16 cellular contexts compared by ENCODE assay signal in the genomic region with DNA sequence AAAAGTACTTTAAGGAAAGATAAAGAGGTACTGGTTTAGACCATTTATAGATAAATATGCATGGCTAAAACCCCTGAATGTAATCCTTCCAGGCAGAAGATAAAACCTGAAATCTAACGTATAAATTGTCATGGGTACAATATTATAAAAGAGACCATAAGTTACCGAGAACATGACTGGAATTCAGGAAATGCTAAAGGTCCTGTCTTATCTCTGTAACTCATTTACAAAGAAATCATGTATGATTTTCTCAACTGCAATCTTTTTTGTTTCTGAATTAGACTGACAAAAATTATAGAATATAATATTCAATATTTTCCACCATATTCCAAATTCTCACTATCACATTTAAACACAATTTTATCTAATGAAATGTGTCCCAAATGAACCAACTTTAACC.
"Had no signal": no experiment of that assay in that cellular context is flagged by ENCODE, and none has a peak within 500 bp of the region (broad histone marks: within the 10 kb centered on the region; RNA-seq: fewer than 3 reads in every experiment).

No MANE protein-coding gene starts in this region.

- DNase-seq: activated B cell treated with CpG ODN at 0.5 μM for 24 hours; activated CD4-positive, alpha-beta T cell treated with anti-CD3 and anti-CD28 coated beads for 48 hours; activated CD8-positive, alpha-beta memory T cell treated with anti-CD3 and anti-CD28 coated beads, Interleukin-2, amount 50 U/mL, for 48 hours; activated gamma-delta T cell treated with Interleukin-2 at 50 U/mL for 16 hours; anterior cingulate cortex; cerebellar nuclear complex; immature natural killer cell; naive thymus-derived CD4-positive, alpha-beta T cell; stimulated activated CD4-positive, alpha-beta T cell treated with anti-CD3 and anti-CD28 coated beads, Interleukin-15, amount 100 ng/mL, for 24 hours; stimulated activated CD4-positive, alpha-beta T cell treated with anti-CD3 and anti-CD28 coated beads, Interleukin-4, amount 100 ng/mL, for 1 hour; stimulated activated naive B cell treated with anti-CD40 and anti-IgM and Interleukin-4, amounts not matched to agents 10 μg/mL and 1 μg/mL and 100 μg/mL, for 72 hours; tibial artery; uterus had no signal

- H3K36me3 ChIP-seq: tibial artery, uterus had no signal

- FAIRE-seq: frontal cortex had no signal

- H3K4me3 ChIP-seq: lung, tibial artery, uterus had no signal

- ATAC-seq: naive thymus-derived CD4-positive, alpha-beta T cell; stimulated activated naive B cell treated with anti-CD40 and anti-IgM and Interleukin-4, amounts not matched to agents 10 μg/mL and 1 μg/mL and 100 μg/mL, for 72 hours had no signal

- H3K27ac ChIP-seq: epithelial cell of prostate, tibial artery, uterus had no signal

- H3K9me3 ChIP-seq: tibial artery, uterus had no signal

- H3K27me3 ChIP-seq: tibial artery, uterus had no signal
